In genomic region chr9:69261636-69262035, GRCh38 we compare ENCODE assay signal across 17 cellular contexts.
DNase-seq lines count a peak whose midpoint lies in the region; ATAC-seq, FAIRE-seq and TF ChIP-seq lines count a peak whose summit lies in the region.
"Had no signal": no experiment of that assay in that cellular context is flagged by ENCODE, and none has a peak within 500 bp of the region (broad histone marks: within the 10 kb centered on the region; RNA-seq: fewer than 3 reads in every experiment).

No MANE protein-coding gene starts in this region.

- H3K79me2 ChIP-seq in H1 (ENCODE audit: control insufficient read depth in 1 of 2, insufficient read depth in 2 of 2, low read length in 2 of 2) = no peaks in the 10 kb centered on the region

- CTCF ChIA-PET in H1 (lab: Charles Lee; ENCODE audit: partially characterized antibody) = interaction anchor here (0.8 to 1.9 kb wide), 13 partner anchors 10 to 488 kb away, joined by 3 to 7 read pairs (median 3); no protein-coding TSS in a partner anchor

- in situ Hi-C loops in ACHN (cut with HindIII; ENCODE audit: low pct_ligation_motif_present, low pct_unique_long_range_greater_than_20kb, low sequenced_read_pairs) = no loop called here

- H3K36me3 ChIP-seq in H1 (ENCODE audit: control insufficient read depth in 2 of 4, insufficient read depth in 4 of 4, low read length in 3 of 4) (peaks cover 0 to 2% (median 0%) of the 10 kb centered on the region in 4 experiments; a peak in 2 of 8 replicates), right lobe of liver (peaks cover 0 to 9% (median 2%) of the 10 kb centered on the region in 4 donors)

- H3K9ac ChIP-seq in H1 (replicated peaks in 1 of 4; ENCODE audit: extremely low read depth in 1 of 4, low read depth in 3 of 4, low read length in 3 of 4) = no peak overlapping the region

- H3K23me2 ChIP-seq in H1 (ENCODE audit: low read depth, low read length) = no peaks in the 10 kb centered on the region; the same call in 1 of the 2 replicates

- H2BK12ac ChIP-seq in H1 (ENCODE audit: low read depth, low read length) = 0 out of 2 replicates have a peak overlapping the region, but pooled peaks have one; percentile 35

- no peak overlapping the region for H3K14ac ChIP-seq in H1 (ENCODE audit: insufficient read length)

- H2BK20ac ChIP-seq in H1 (ENCODE audit: low read length) = no peak overlapping the region

- no peaks in the 10 kb centered on the region for H3K27me3 ChIP-seq in H1 (replicated peaks in 1 of 4; ENCODE audit: control insufficient read depth in 3 of 4, extremely low read depth in 1 of 4, insufficient read depth in 3 of 4, low read length in 3 of 4)
- H3K27me3 ChIP-seq in right lobe of liver = no peaks in the 10 kb centered on the region

- peak; percentile 36 to 48 for TF ChIP-seq RAD21 in H1 (IDR thresholded peaks at IDR 0.05 in 1 of 2, conservative IDR thresholded peaks at IDR 0.05 in 1 of 2; ENCODE audit: low read depth in 2 of 2, low read length in 2 of 2)

- H3K9me3 ChIP-seq in H1 (ENCODE audit: insufficient read depth in 2 of 2, low read depth in 1 of 2, low read length in 1 of 2) = no peaks in the 10 kb centered on the region
- H3K9me3 ChIP-seq in right lobe of liver = no peaks in the 10 kb centered on the region

- no peak for DNase-seq in left ventricle myocardium superior
- DNase-seq in Right ventricle myocardium inferior (ENCODE audit: missing footprints) = no peak
- DNase-seq in H1 (ENCODE audit: low read depth in 1 of 2, low spot score in 2 of 2) = no peak
- no peak for DNase-seq in right lobe of liver
- no peak for DNase-seq in GM03348 (ENCODE audit: low spot score)
- no peak for DNase-seq in ACHN
- DNase-seq: C1 segment of cervical spinal cord; Calu3; CD4-positive, alpha-beta T cell; DMS 273 treated with DMSO at 0.1 percent for 48 hours; DMS79 treated with DMSO at 0.1 percent for 48 hours; EL; H7 had no signal

- no peak overlapping the region for H2BK15ac ChIP-seq in H1 (ENCODE audit: low read length)

- WGBS in H1 (ENCODE audit: extremely low coverage in 1 of 2, insufficient coverage in 1 of 2, insufficient read length in 1 of 2, insufficient replicate concordance in 2 of 2, low coverage in 1 of 2, low lambda C conversion rate in 2 of 2, missing lambda C conversion rate in 1 of 2), 2 experiments = 79% methylated on average over 3 of the region's 3 CpGs; no CpG with 5 or more reads in 1 of the 2 experiments
- WGBS in right lobe of liver (ENCODE audit: insufficient coverage, low coverage, low lambda C conversion rate, missing lambda C conversion rate) = 51% methylated on average over 3 of the region's 3 CpGs

- no peak for TF ChIP-seq EP300 in H1 (IDR thresholded peaks at IDR 0.05; ENCODE audit: borderline replicate concordance in 1 of 2, low read depth in 2 of 2, low read length in 2 of 2)

- no peak overlapping the region for H4K5ac ChIP-seq in H1 (ENCODE audit: insufficient read length, low read depth, low read length)

- H4K8ac ChIP-seq in H1 (ENCODE audit: extremely low read depth, insufficient read depth, low read length) = no peak overlapping the region

- H3K18ac ChIP-seq in H1 (ENCODE audit: extremely low read depth, low read length) = no peak overlapping the region

- POLR2A ChIA-PET in H1 (lab: Charles Lee; ENCODE audit: partially characterized antibody) = no interaction called here

- H2AK5ac ChIP-seq in H1 (ENCODE audit: low read depth, low read length) = no peak overlapping the region

- peak; percentile 65 for FAIRE-seq in H1 (lab: Jason Lieb, UNC)
- FAIRE-seq: G401.6, GM12892 had no signal

- H2BK120ac ChIP-seq in H1 (replicated peaks; ENCODE audit: low read depth, low read length) = no peak overlapping the region

- H3K4me1 ChIP-seq in H1 (replicated peaks in 1 of 4; ENCODE audit: control insufficient read depth in 3 of 4, insufficient read depth in 4 of 4, low read length in 3 of 4) (peaks cover 0 to 3% (median 2%) of the 10 kb centered on the region in 4 experiments; a peak in 2 of 7 replicates), right lobe of liver (no peaks in the 10 kb centered on the region)

- H3K27ac ChIP-seq in H1 (ENCODE audit: low read depth, low read length) (no peak overlapping the region), right lobe of liver (no peak overlapping the region)

- no peak for TF ChIP-seq POLR2A in H1 (IDR thresholded peaks at IDR 0.05; ENCODE audit: control extremely low read depth in 1 of 2, low read depth in 2 of 2, low read length in 2 of 2)
- no peak for TF ChIP-seq POLR2A in right lobe of liver (IDR thresholded peaks at IDR 0.05)

- intact Hi-C loops in left ventricle myocardium superior (cut with micrococcal nuclease) = no loop called here
- intact Hi-C loops in Right ventricle myocardium inferior (cut with DNase I) = loop anchor here (10.0 kb wide), 1 partner anchor 123 kb away; no protein-coding TSS in a partner anchor
- intact Hi-C loops in right lobe of liver (cut with DNase I) = no loop called here

- H3K56ac ChIP-seq in H1 (replicated peaks; ENCODE audit: insufficient read length, low read depth, low read length) = no peak overlapping the region

- no peak overlapping the region for H3K23ac ChIP-seq in H1 (ENCODE audit: insufficient read length)

- H4K91ac ChIP-seq in H1 (replicated peaks; ENCODE audit: insufficient read length, low read length) = no peak overlapping the region

- no peak overlapping the region for H3K4ac ChIP-seq in H1 (replicated peaks; ENCODE audit: insufficient read length, low read depth, low read length)

- H4K20me1 ChIP-seq in H1 (replicated peaks in 1 of 2; ENCODE audit: control insufficient read depth in 1 of 2, insufficient read depth in 2 of 2, low read length in 2 of 2) = no peaks in the 10 kb centered on the region

- H3K4me2 ChIP-seq in H1 (ENCODE audit: insufficient read depth in 1 of 2, low read depth in 2 of 2, low read length in 2 of 2) = no peak overlapping the region; a peak in 1 of 4 replicates

- H3K79me1 ChIP-seq in H1 (ENCODE audit: low read depth, low read length) = no peaks in the 10 kb centered on the region

- TF ChIP-seq CTCF in H1 (IDR thresholded peaks at IDR 0.05; ENCODE audit: control extremely low read depth in 1 of 3, insufficient read depth in 1 of 3, low read depth in 1 of 3, low read length in 3 of 3) (no peak; a peak in 1 of 4 replicates), right lobe of liver (IDR thresholded peaks at IDR 0.05) (no peak)

- ATAC-seq in left ventricle myocardium superior = peak; percentile 25
- ATAC-seq in Right ventricle myocardium inferior = no peak
- ATAC-seq in right lobe of liver = peak in 3 of 4 donors; percentile 14 to 40 (median 15)
- ATAC-seq in GM18907 (IDR thresholded peaks at IDR 0.05; ENCODE audit: unreplicated experiment) = no peak
- ATAC-seq in HG03565 (IDR thresholded peaks at IDR 0.05; ENCODE audit: unreplicated experiment) = no peak

- H3K4me3 ChIP-seq in H1 (ENCODE audit: extremely low read depth in 1 of 4, insufficient read depth in 2 of 4, low read depth in 3 of 4, low read length in 4 of 4) (no peak overlapping the region), right lobe of liver (no peak overlapping the region)

- no peak overlapping the region for H2AFZ ChIP-seq in H1 (ENCODE audit: low read length)

- no peak overlapping the region for H2BK5ac ChIP-seq in H1 (ENCODE audit: low read depth, low read length)

TF ChIP-seq in H1, 55 proteins besides CTCF, POLR2A, EP300 and RAD21:
- TF ChIP-seq BCL11A (IDR thresholded peaks at IDR 0.05; ENCODE audit: low read depth in 2 of 2, low read length in 2 of 2) (no peak), E2F6 (IDR thresholded peaks at IDR 0.05) (no peak)

Comparison
In these comparisons a context has a peak if more than half of its experiments do, and no peak if none do; other contexts are left out.
1. ATAC-seq: peak in left ventricle myocardium superior (single experiment) and right lobe of liver (3 of 4); none in Right ventricle myocardium inferior (single experiment), GM18907 (single experiment) and HG03565 (single experiment).